18 cellular contexts compared by ENCODE assay signal in the genomic region with DNA sequence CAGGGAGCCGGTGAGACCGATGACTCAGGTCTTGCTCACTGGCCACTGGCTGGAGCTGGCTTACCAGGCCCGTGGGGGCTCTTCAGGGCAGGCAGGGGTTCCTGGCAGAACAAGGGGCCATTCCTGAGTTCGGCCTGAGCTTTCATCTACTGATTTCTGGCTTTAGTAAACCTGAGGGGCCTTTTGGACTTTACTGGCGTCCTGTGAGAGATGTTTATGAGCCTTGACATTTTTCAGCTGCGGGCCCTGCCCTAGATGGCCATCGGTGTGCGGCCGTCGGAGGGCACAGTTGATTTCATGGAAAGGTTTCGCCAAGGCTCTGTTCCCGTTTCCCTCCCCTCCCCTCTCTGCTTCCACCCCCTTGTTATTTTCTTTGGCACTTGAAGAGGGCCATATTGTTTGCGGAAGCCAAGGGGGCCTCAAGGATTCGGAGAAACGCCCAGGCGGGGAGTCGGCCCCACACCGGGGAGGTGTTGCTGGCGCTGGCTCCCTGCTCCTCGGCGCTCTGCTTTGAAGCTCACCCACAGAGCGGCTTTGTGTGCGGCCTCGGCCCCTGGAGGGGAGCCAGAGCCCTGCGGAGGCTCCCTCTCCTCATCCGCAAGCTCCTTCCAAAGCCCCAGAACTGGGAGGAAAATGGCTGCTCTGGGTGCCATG. TPM values are rescaled to one million over a fixed set of nuclear protein-coding genes. Genes with fewer than 3 reads are reported as not detected.
A peak's percentile ranks its signal among the peaks of the same experiment; 100 is the strongest.
DNase-seq lines count a peak whose midpoint lies in the region; TF ChIP-seq lines count a peak whose summit lies in the region.
"Had no signal": no experiment of that assay in that cellular context is flagged by ENCODE, and none has a peak within 500 bp of the region (broad histone marks: within the 10 kb centered on the region; RNA-seq: fewer than 3 reads in every experiment).

No MANE protein-coding gene starts in this region.

- peak; percentile 24 for DNase-seq in HK-2 (ENCODE audit: unreplicated experiment)
- peak; percentile 39 to 57 for DNase-seq in PC-9
- peak; percentile 79 for DNase-seq in epithelial cell of esophagus (ENCODE audit: low read depth)
- DNase-seq in thyroid gland = peak; percentile 65 to 66
- no peak for DNase-seq in GM13977 (ENCODE audit: low spot score)
- no peak for DNase-seq in GM10248 (ENCODE audit: extremely low spot score)
- DNase-seq in EL = no peak
- DNase-seq in C1 segment of cervical spinal cord (lab: John Stamatoyannopoulos, UW) = no peak
- DNase-seq: activated gamma-delta T cell treated with Interleukin-2 at 50 U/mL for 16 hours; NCI-H1694; NCI-H526; stimulated activated CD4-positive, alpha-beta T cell treated with anti-CD3 and anti-CD28 coated beads, Interleukin-12 subunit alpha, Interleukin-12 subunit beta, amount 100 ng/mL, for 4 hours; transverse colon had no signal

- in situ Hi-C loops in GM13977 (cut with MboI; ENCODE audit: low pct_unique_long_range_greater_than_20kb, low sequenced_read_pairs, unreplicated experiment) = no loop called here

- H3K9me2 ChIP-seq in PC-9 (ENCODE audit: insufficient read depth) = no peaks in the 10 kb centered on the region

- H3K4me1 ChIP-seq in PC-9 (replicated peaks; ENCODE audit: insufficient read depth) = peaks cover 23% of the 10 kb centered on the region
- H3K4me1 ChIP-seq in thyroid gland = peaks cover 11 to 20% of the 10 kb centered on the region in 2 donors
- H3K4me1 ChIP-seq: parathyroid adenoma, transverse colon had no signal

- peaks cover 7% of the 10 kb centered on the region; the same call in 1 of the 2 replicates for H3F3A ChIP-seq in PC-9 (ENCODE audit: insufficient read depth, low read depth)

- CTCF ChIA-PET in PC-9 (lab: Charles Lee) (interaction anchor here (0.7 kb wide), 1 partner anchor 69 kb away, joined by 3 read pairs; no protein-coding TSS in a partner anchor), GM10248 (lab: Yijun Ruan, JAX) (interaction anchor here (1.3 to 1.6 kb wide), 2 partner anchors 10 to 321 kb away, joined by 3 to 6 read pairs; no protein-coding TSS in a partner anchor)

- H2AFZ ChIP-seq in PC-9 = no peak overlapping the region
- H2AFZ ChIP-seq: parathyroid adenoma had no signal

- no peaks in the 10 kb centered on the region for H3K36me3 ChIP-seq in PC-9 (ENCODE audit: low read depth)
- no peaks in the 10 kb centered on the region for H3K36me3 ChIP-seq in thyroid gland
- H3K36me3 ChIP-seq: transverse colon had no signal

- POLR2A ChIA-PET in PC-9 (lab: Charles Lee; ENCODE audit: unreplicated experiment) (interaction anchor here (0.7 kb wide), 1 partner anchor 395 kb away, joined by 3 read pairs; no protein-coding TSS in a partner anchor), GM10248 (lab: Yijun Ruan, JAX) (no interaction called here)

- H3K4me3 ChIP-seq in PC-9 (no peak overlapping the region), epithelial cell of esophagus (ENCODE audit: low read length) (no peak overlapping the region), thyroid gland (replicated peaks in 1 of 3) (no peak overlapping the region)
- H3K4me3 ChIP-seq: coronary artery, transverse colon had no signal

- WGBS in thyroid gland, 2 donors = 22 to 31% methylated on average over 24 to 26 of the region's 26 CpGs

- no peaks in the 10 kb centered on the region for H3K27me3 ChIP-seq in PC-9 (ENCODE audit: insufficient read depth, low read depth)
- H3K27me3 ChIP-seq in thyroid gland = no peaks in the 10 kb centered on the region
- H3K27me3 ChIP-seq: transverse colon had no signal

- no peak for TF ChIP-seq POLR2A in thyroid gland (IDR thresholded peaks at IDR 0.05)

- TF ChIP-seq CTCF in PC-9 (conservative IDR thresholded peaks at IDR 0.05) = no peak
- TF ChIP-seq CTCF in epithelial cell of esophagus (IDR thresholded peaks at IDR 0.05; ENCODE audit: insufficient read depth, low read depth, low read length, missing control alignments) = no peak
- TF ChIP-seq CTCF in thyroid gland (IDR thresholded peaks at IDR 0.05) = no peak
- no peak for TF ChIP-seq CTCF in GM13977 (IDR thresholded peaks at IDR 0.05; ENCODE audit: extremely low read depth, insufficient read depth, missing control alignments)
- no peak for TF ChIP-seq CTCF in GM10248 (IDR thresholded peaks at IDR 0.05; ENCODE audit: control extremely low read depth, extremely low read depth, low read depth, missing control alignments)

- TSS peak; percentile 73 for BruUV-seq in PC-9 (replicated peaks; lab: Mats Ljungman, UMichigan)

- H3K79me2 ChIP-seq in PC-9 (ENCODE audit: low read depth) = no peaks in the 10 kb centered on the region
- H3K79me2 ChIP-seq: parathyroid adenoma had no signal

- no peaks in the 10 kb centered on the region for H4K20me1 ChIP-seq in PC-9 (ENCODE audit: insufficient read depth)

- peak overlapping the region; percentile 17; the same call in 1 of the 2 replicates for H3K4me2 ChIP-seq in PC-9

- H3K27ac ChIP-seq in PC-9 (no peak overlapping the region), thyroid gland (peak overlapping the region; percentile 51 to 69 (median 54))
- H3K27ac ChIP-seq: coronary artery, parathyroid adenoma, transverse colon had no signal

- H3K9me3 ChIP-seq in PC-9 (ENCODE audit: insufficient read depth, low read depth) (no peaks in the 10 kb centered on the region), thyroid gland (no peaks in the 10 kb centered on the region)
- H3K9me3 ChIP-seq: transverse colon had no signal

- intact Hi-C loops in PC-9 (cut with micrococcal nuclease; ENCODE audit: unreplicated experiment) = loop anchor here (2.0 to 10.0 kb wide), 2 partner anchors 395 to 661 kb away; no protein-coding TSS in a partner anchor
- intact Hi-C loops in thyroid gland (cut with DNase I) = loop anchor here (10.0 kb wide), 1 partner anchor 321 kb away; no protein-coding TSS in a partner anchor

RNA-seq across cellular contexts. Expression of a gene that starts 17.7 kb away (rescaled TPM):
- total RNA-seq in PC-9 (2021) = 0.38 and 0.61 TPM in 2 replicates
- total RNA-seq in thyroid gland = not detected
- total RNA-seq: endothelial cell of umbilical vein, frontal cortex, H9, transverse colon had no signal

RNA-seq across cellular contexts. Expression of a gene that starts 57.1 kb away (rescaled TPM):
- total RNA-seq in PC-9 (2021) = 54.4 and 63.4 TPM in 2 replicates
- total RNA-seq in thyroid gland = 100 to 1,000 TPM; 232 to 609 (median 451) TPM

Comparison
In these comparisons a context has a peak if more than half of its experiments do, and no peak if none do; other contexts are left out.
1. DNase-seq: peak in HK-2 (single experiment), PC-9 (2 of 2), epithelial cell of esophagus (single experiment) and thyroid gland (2 of 2); none in GM13977 (single experiment), GM10248 (single experiment), EL (single experiment) and C1 segment of cervical spinal cord (0 of 14).